In the genomic region with DNA sequence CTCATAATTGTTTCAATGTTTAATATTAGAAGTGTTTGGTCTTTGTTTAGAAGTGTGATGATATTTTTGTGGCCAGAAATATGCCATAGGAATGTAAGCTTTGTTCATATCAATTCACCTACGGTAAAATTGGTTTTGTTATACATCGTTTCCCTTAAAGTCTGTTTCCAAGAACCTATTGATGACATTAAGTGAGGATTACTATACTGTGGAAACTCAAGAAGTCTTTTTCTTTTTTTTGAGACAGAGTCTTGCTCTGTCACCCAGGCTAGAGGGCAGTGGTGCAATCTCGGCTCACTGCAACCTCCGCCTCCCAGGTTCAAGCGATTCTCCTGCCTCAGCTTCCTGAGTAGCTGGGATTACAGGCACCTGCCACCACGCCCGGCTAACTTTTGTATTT, we compare ENCODE assay signal across 10 cellular contexts. TPM values are rescaled to one million over a fixed set of nuclear protein-coding genes. Genes with fewer than 3 reads are reported as not detected.
"Had no signal": no experiment of that assay in that cellular context is flagged by ENCODE, and none has a peak within 500 bp of the region (broad histone marks: within the 10 kb centered on the region; RNA-seq: fewer than 3 reads in every experiment).

No MANE protein-coding gene starts in this region.

RNA-seq across cellular contexts. Expression of a gene that starts 5.5 kb away (rescaled TPM):
- total RNA-seq: OCI-LY7, PC-3, PC-9, Peyer's patch, Right ventricle myocardium inferior, Right ventricle myocardium superior, RPMI7951, SJCRH30, SJSA1, SK-MEL-5 had no signal
